In the genomic region with DNA sequence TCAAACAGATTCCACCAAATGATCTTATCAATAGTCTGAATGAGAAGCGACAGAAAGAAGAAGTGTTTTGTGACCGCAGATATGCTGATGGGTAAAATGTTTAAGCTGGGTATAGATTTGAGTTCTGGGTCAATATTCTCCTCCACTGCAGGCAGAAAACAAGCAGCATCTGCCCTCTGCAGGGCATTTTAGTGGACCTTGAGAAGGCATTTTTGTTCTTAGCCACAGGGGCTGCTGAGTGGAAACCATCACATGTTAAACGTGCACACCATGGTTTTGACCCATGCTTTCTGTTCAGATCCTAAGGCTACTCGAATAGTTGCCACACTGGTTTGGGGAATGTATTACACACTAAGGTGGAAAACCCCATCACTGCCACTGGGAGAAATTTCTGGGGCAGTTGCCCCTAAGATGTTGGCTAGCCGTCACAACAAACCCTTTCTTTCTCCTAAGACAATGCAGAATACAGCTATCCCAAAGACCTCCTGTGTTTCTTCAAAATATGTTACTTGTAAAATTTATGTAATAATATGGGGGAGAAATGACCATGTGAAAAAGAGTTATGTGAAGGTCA, we compare ENCODE assay signal across 12 cellular contexts. TPM values are rescaled to one million over a fixed set of nuclear protein-coding genes. Genes with fewer than 3 reads are reported as not detected.
DNase-seq lines count a peak whose midpoint lies in the region; ATAC-seq and TF ChIP-seq lines count a peak whose summit lies in the region.
"Had no signal": no experiment of that assay in that cellular context is flagged by ENCODE, and none has a peak within 500 bp of the region (broad histone marks: within the 10 kb centered on the region; RNA-seq: fewer than 3 reads in every experiment).

No MANE protein-coding gene starts in this region.

- TF ChIP-seq POLR2A in HCT116 (IDR thresholded peaks at IDR 0.05; ENCODE audit: borderline replicate concordance, extremely low read depth, insufficient read depth, insufficient read length): no peak

- peaks cover 26 to 34% (median 30%) of the 10 kb centered on the region in 3 donors for H3K4me1 Mint-ChIP-seq in T-cell

- no peaks in the 10 kb centered on the region for H3K79me2 ChIP-seq in HCT116 (ENCODE audit: insufficient read depth, low read length)

- DNase-seq in AG09309 (ENCODE audit: low read depth) (no peak), HCT116 (ENCODE audit: low read depth, low spot score) (no peak), SK-N-MC (ENCODE audit: low read depth, low spot score) (no peak), NCI-H510A treated with DMSO at 0.1 percent for 48 hours (lab: John Stamatoyannopoulos, UW) (no peak), left lung (no peak), T-cell (no peak), Right ventricle myocardium inferior (ENCODE audit: missing footprints) (no peak)
- DNase-seq: GDM1; naive thymus-derived CD4-positive, alpha-beta T cell; stimulated activated naive B cell treated with anti-CD40 and anti-IgM and Interleukin-4, amounts not matched to agents 10 μg/mL and 1 μg/mL and 100 μg/mL, for 72 hours had no signal

- peaks cover 18% of the 10 kb centered on the region; the same call in 1 of the 2 replicates for H3K27me3 ChIP-seq in HCT116 (ENCODE audit: insufficient read depth, low read length)
- H3K27me3 ChIP-seq in iPS-18a (ENCODE audit: control insufficient read depth, insufficient read depth, low read length): peaks cover 98% of the 10 kb centered on the region
- H3K27me3 ChIP-seq in left lung: peaks cover 100% of the 10 kb centered on the region in 2 donors

- RAD21 ChIA-PET in HCT116 (lab: Charles Lee; ENCODE audit: low non-redundant PET in 1 of 2, low total read pairs in 2 of 2, uncharacterized antibody in 2 of 2, unreplicated experiment in 2 of 2): no interaction called here

- H3K4me3 Mint-ChIP-seq in T-cell: no peak overlapping the region
- H3K4me3 Mint-ChIP-seq: naive thymus-derived CD4-positive, alpha-beta T cell; stimulated activated naive B cell treated with anti-CD40 and anti-IgM and Interleukin-4, amounts not matched to agents 10 μg/mL and 1 μg/mL and 100 μg/mL, for 72 hours had no signal

- TF ChIP-seq CTCF in AG09309 (IDR thresholded peaks at IDR 0.05; ENCODE audit: control insufficient read depth, insufficient read depth, low read depth, low read length, missing control alignments): peak; percentile 48
- peak; percentile 6 to 44 (median 29); a peak in 3 of 6 replicates for TF ChIP-seq CTCF in HCT116 (IDR thresholded peaks at IDR 0.05 in 2 of 3, conservative IDR thresholded peaks at IDR 0.05 in 1 of 3; ENCODE audit: borderline replicate concordance in 1 of 3, insufficient read depth in 1 of 3, low read depth in 2 of 3, low read length in 2 of 3)
- TF ChIP-seq CTCF in left lung (IDR thresholded peaks at IDR 0.05): peak in 1 of 2 donors; percentile 14

- peak; percentile 42; the same call in 1 of the 2 replicates for TF ChIP-seq RAD21 in HCT116 (IDR thresholded peaks at IDR 0.05; ENCODE audit: low read depth)

- H3K9ac ChIP-seq in HCT116 (ENCODE audit: low read length) (no peak overlapping the region), SK-N-MC (ENCODE audit: insufficient read length) (peak overlapping the region; percentile 98), iPS-18a (ENCODE audit: low read length) (no peak overlapping the region)

- no peaks in the 10 kb centered on the region for H4K20me1 ChIP-seq in HCT116 (ENCODE audit: insufficient read depth)

- H3K9me2 ChIP-seq in HCT116 (ENCODE audit: insufficient read depth): no peaks in the 10 kb centered on the region

- H3K9me3 ChIP-seq in HCT116 (ENCODE audit: control insufficient read depth in 1 of 2, insufficient read depth in 1 of 2, low read depth in 1 of 2, low read length in 2 of 2) (no peaks in the 10 kb centered on the region), SK-N-MC (ENCODE audit: low read depth, low read length) (peaks cover 12% of the 10 kb centered on the region; the same call in 1 of the 2 replicates), iPS-18a (ENCODE audit: control insufficient read depth, low read depth, low read length) (no peaks in the 10 kb centered on the region), left lung (no peaks in the 10 kb centered on the region)
- H3K9me3 ChIP-seq: ascending aorta had no signal

- H3K4me2 ChIP-seq in HCT116 (ENCODE audit: low read length): no peak overlapping the region

- peak; percentile 61 for ATAC-seq in HCT116
- ATAC-seq in left lung: no peak
- ATAC-seq in T-cell (replicated peaks in 1 of 4): no peak
- no peak for ATAC-seq in Right ventricle myocardium inferior
- ATAC-seq: naive thymus-derived CD4-positive, alpha-beta T cell; stimulated activated naive B cell treated with anti-CD40 and anti-IgM and Interleukin-4, amounts not matched to agents 10 μg/mL and 1 μg/mL and 100 μg/mL, for 72 hours had no signal

- H3K36me3 ChIP-seq in HCT116 (ENCODE audit: control insufficient read depth in 1 of 2, insufficient read depth in 2 of 2, low read length in 2 of 2) (no peaks in the 10 kb centered on the region), SK-N-MC (ENCODE audit: insufficient read depth, low read length) (peaks cover 78% of the 10 kb centered on the region), iPS-18a (ENCODE audit: control insufficient read depth, low read depth, low read length) (no peaks in the 10 kb centered on the region), left lung (no peaks in the 10 kb centered on the region)
- H3K36me3 ChIP-seq: ascending aorta had no signal

- peaks cover 81 to 83% of the 10 kb centered on the region in 2 donors for H3K27me3 Mint-ChIP-seq in T-cell

- no TSS peak for BruUV-seq in HCT116 (replicated peaks; lab: Mats Ljungman, UMichigan)

- POLR2A ChIA-PET in HCT116 (lab: Charles Lee) (interaction anchor here (0.6 kb wide), 1 partner anchor 439 kb away, joined by 3 read pairs; no protein-coding TSS in a partner anchor), T-cell (lab: Charles Lee) (no interaction called here)

- no peaks in the 10 kb centered on the region for H3K36me3 Mint-ChIP-seq in T-cell

- H3K4me1 ChIP-seq in HCT116 (ENCODE audit: control insufficient read depth in 1 of 2, insufficient read depth in 2 of 2, low read length in 2 of 2) (no peaks in the 10 kb centered on the region), iPS-18a (ENCODE audit: control insufficient read depth, low read depth, low read length) (peaks cover 32% of the 10 kb centered on the region), left lung (peaks cover 0 to 24% of the 10 kb centered on the region in 2 donors)

- H3K9me3 Mint-ChIP-seq in T-cell: no peaks in the 10 kb centered on the region
- H3K9me3 Mint-ChIP-seq: stimulated activated naive B cell treated with anti-CD40 and anti-IgM and Interleukin-4, amounts not matched to agents 10 μg/mL and 1 μg/mL and 100 μg/mL, for 72 hours had no signal

- no peak overlapping the region for H2AFZ ChIP-seq in HCT116 (ENCODE audit: low read depth, low read length, poor library complexity, severe bottlenecking)

- intact Hi-C loops in HCT116 (cut with micrococcal nuclease) (loop anchor here (5.0 to 10.0 kb wide), 2 partner anchors 783 to 1655 kb away; no protein-coding TSS in a partner anchor), left lung (cut with DNase I) (no loop called here), Right ventricle myocardium inferior (cut with DNase I) (loop anchor here (10.0 kb wide), 1 partner anchor 275 kb away; no protein-coding TSS in a partner anchor)

- no peak overlapping the region for H3K27ac Mint-ChIP-seq in T-cell
- H3K27ac Mint-ChIP-seq: naive thymus-derived CD4-positive, alpha-beta T cell; stimulated activated naive B cell treated with anti-CD40 and anti-IgM and Interleukin-4, amounts not matched to agents 10 μg/mL and 1 μg/mL and 100 μg/mL, for 72 hours had no signal

- CTCF ChIA-PET in HCT116 (lab: Charles Lee) (no interaction called here), T-cell (lab: Charles Lee) (no interaction called here)

- no peak overlapping the region for H3K27ac ChIP-seq in HCT116 (ENCODE audit: low read depth, low read length)
- H3K27ac ChIP-seq in SK-N-MC: peak overlapping the region; percentile 99
- no peak overlapping the region for H3K27ac ChIP-seq in iPS-18a (ENCODE audit: low read length)
- no peak overlapping the region for H3K27ac ChIP-seq in left lung
- H3K27ac ChIP-seq: ascending aorta had no signal

- H3K4me3 ChIP-seq in AG09309 (ENCODE audit: control insufficient read depth, low read depth, low read length): no peak overlapping the region
- H3K4me3 ChIP-seq in HCT116 (replicated peaks in 1 of 2; ENCODE audit: low read depth in 1 of 2, low read length in 2 of 2): no peak overlapping the region
- peak overlapping the region; percentile 99 for H3K4me3 ChIP-seq in SK-N-MC
- H3K4me3 ChIP-seq in iPS-18a (ENCODE audit: low read length): peak overlapping the region; percentile 36
- H3K4me3 ChIP-seq in left lung: no peak overlapping the region
- H3K4me3 ChIP-seq: ascending aorta had no signal

TF ChIP-seq in HCT116, 20 proteins besides CTCF, POLR2A, EP300 and RAD21 (continues in another document):
- TF ChIP-seq SP1 (IDR thresholded peaks at IDR 0.05; ENCODE audit: low read depth): no peak
- TF ChIP-seq POLR2AphosphoS5 (IDR thresholded peaks at IDR 0.05; ENCODE audit: low read depth, low read length): no peak
- no peak for TF ChIP-seq ELF1 (IDR thresholded peaks at IDR 0.05; ENCODE audit: borderline replicate concordance, low read depth)
- no peak for TF ChIP-seq YY1 (IDR thresholded peaks at IDR 0.05; ENCODE audit: extremely low read depth, insufficient replicate concordance, low read depth, low read length)
- TF ChIP-seq, protein P1, sequence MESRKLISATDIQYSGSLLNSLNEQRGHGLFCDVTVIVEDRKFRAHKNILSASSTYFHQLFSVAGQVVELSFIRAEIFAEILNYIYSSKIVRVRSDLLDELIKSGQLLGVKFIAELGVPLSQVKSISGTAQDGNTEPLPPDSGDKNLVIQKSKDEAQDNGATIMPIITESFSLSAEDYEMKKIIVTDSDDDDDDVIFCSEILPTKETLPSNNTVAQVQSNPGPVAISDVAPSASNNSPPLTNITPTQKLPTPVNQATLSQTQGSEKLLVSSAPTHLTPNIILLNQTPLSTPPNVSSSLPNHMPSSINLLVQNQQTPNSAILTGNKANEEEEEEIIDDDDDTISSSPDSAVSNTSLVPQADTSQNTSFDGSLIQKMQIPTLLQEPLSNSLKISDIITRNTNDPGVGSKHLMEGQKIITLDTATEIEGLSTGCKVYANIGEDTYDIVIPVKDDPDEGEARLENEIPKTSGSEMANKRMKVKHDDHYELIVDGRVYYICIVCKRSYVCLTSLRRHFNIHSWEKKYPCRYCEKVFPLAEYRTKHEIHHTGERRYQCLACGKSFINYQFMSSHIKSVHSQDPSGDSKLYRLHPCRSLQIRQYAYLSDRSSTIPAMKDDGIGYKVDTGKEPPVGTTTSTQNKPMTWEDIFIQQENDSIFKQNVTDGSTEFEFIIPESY (IDR thresholded peaks at IDR 0.05; ENCODE audit: extremely low read depth, insufficient replicate concordance, low read length): no peak
- no peak for TF ChIP-seq EGR1 (IDR thresholded peaks at IDR 0.05; ENCODE audit: low read depth)
- no peak for TF ChIP-seq EZH2phosphoT487 (IDR thresholded peaks at IDR 0.05; ENCODE audit: borderline replicate concordance)
- TF ChIP-seq CBX3 (IDR thresholded peaks at IDR 0.05; ENCODE audit: low read depth): no peak
- no peak for TF ChIP-seq CEBPB (IDR thresholded peaks at IDR 0.05; ENCODE audit: low read depth)
- TF ChIP-seq EZH2 (IDR thresholded peaks at IDR 0.05): no peak

RNA-seq across cellular contexts. Expression of a gene that starts 5.5 kb away (rescaled TPM):
- total RNA-seq in HCT116 (2021; ENCODE audit: unreplicated experiment) (not detected), left lung (not detected), T-cell (not detected), Right ventricle myocardium inferior (not detected)
- polyA plus RNA-seq in HCT116 (2012): 0.01 TPM in 1 of 2 replicates, not detected in the other
- total RNA-seq: ascending aorta; naive thymus-derived CD4-positive, alpha-beta T cell had no signal
- polyA plus RNA-seq: naive thymus-derived CD4-positive, alpha-beta T cell had no signal

Comparison
In these comparisons a context has a peak if more than half of its experiments do, and no peak if none do; other contexts are left out.
1. H3K4me3 ChIP-seq: peak in SK-N-MC (single experiment) and iPS-18a (single experiment); none in AG09309 (single experiment), HCT116 (0 of 2) and left lung (0 of 2).
2. intact Hi-C loops: an anchor here in HCT116 (5.0 to 10.0 kb wide) and Right ventricle myocardium inferior (10.0 kb wide); none called in left lung.